In genomic region chr16:46649571-46649970, GRCh38 we compare ENCODE assay signal across 17 cellular contexts. TPM values are rescaled to one million over a fixed set of nuclear protein-coding genes. Genes with fewer than 3 reads are reported as not detected.
DNase-seq lines count a peak whose midpoint lies in the region; ATAC-seq and TF ChIP-seq lines count a peak whose summit lies in the region.
"Had no signal": no experiment of that assay in that cellular context is flagged by ENCODE, and none has a peak within 500 bp of the region (broad histone marks: within the 10 kb centered on the region; RNA-seq: fewer than 3 reads in every experiment).

No MANE protein-coding gene starts in this region.

- H3K4me3 ChIP-seq in SJCRH30 = peak overlapping the region; percentile 51
- H3K4me3 ChIP-seq in fibroblast of lung (replicated peaks in 1 of 4; ENCODE audit: control extremely low read depth in 1 of 4, insufficient read depth in 1 of 4, low read depth in 3 of 4, low read length in 4 of 4) = peak overlapping the region; percentile 41 to 51 (median 44)
- peak overlapping the region; percentile 30 to 36 for H3K4me3 ChIP-seq in muscle layer of duodenum (ENCODE audit: low read depth in 1 of 2, low read length in 2 of 2)
- peak overlapping the region; percentile 27 for H3K4me3 ChIP-seq in thoracic aorta
- H3K4me3 ChIP-seq: BLaER1 had no signal

- no peak overlapping the region for H3K27ac Mint-ChIP-seq in stimulated activated naive B cell treated with anti-CD40 and anti-IgM and Interleukin-4, amounts not matched to agents 10 μg/mL and 1 μg/mL and 100 μg/mL, for 72 hours
- H3K27ac Mint-ChIP-seq: T-cell had no signal

- H3K27me3 ChIP-seq in SJCRH30 (no peaks in the 10 kb centered on the region), fibroblast of lung (ENCODE audit: control insufficient read depth, insufficient read depth, low read length) (no peaks in the 10 kb centered on the region), muscle layer of duodenum (ENCODE audit: low read depth, low read length) (no peaks in the 10 kb centered on the region), thoracic aorta (replicated peaks; ENCODE audit: insufficient read depth) (no peaks in the 10 kb centered on the region)
- H3K27me3 ChIP-seq: BLaER1 had no signal

- no peak overlapping the region for H3K4me3 Mint-ChIP-seq in stimulated activated naive B cell treated with anti-CD40 and anti-IgM and Interleukin-4, amounts not matched to agents 10 μg/mL and 1 μg/mL and 100 μg/mL, for 72 hours
- H3K4me3 Mint-ChIP-seq: T-cell had no signal

- H4K20me1 ChIP-seq in fibroblast of lung (ENCODE audit: control insufficient read depth, extremely low read depth, insufficient read depth, low read length) = no peaks in the 10 kb centered on the region
- H4K20me1 ChIP-seq: BLaER1 had no signal

- H3K9me3 ChIP-seq in SJCRH30 (replicated peaks) = 0 out of 2 replicates have a peak, but pooled peaks cover 3% of the 10 kb centered on the region
- no peaks in the 10 kb centered on the region for H3K9me3 ChIP-seq in fibroblast of lung (ENCODE audit: control insufficient read depth, insufficient read depth, low read depth, low read length)
- H3K9me3 ChIP-seq in muscle layer of duodenum (ENCODE audit: control insufficient read depth in 1 of 2, low read length in 2 of 2) = peaks cover 0 to 1% of the 10 kb centered on the region in 2 donors
- peaks cover 2% of the 10 kb centered on the region for H3K9me3 ChIP-seq in thoracic aorta

- DNase-seq in SJCRH30 (peak; percentile 75 to 81), fibroblast of lung (ENCODE audit: low read depth in 2 of 2) (peak; percentile 72 to 82), thoracic aorta (ENCODE audit: low spot score) (no peak)
- DNase-seq in stimulated activated naive B cell treated with anti-CD40 and anti-IgM and Interleukin-4, amounts not matched to agents 10 μg/mL and 1 μg/mL and 100 μg/mL, for 72 hours = no peak
- DNase-seq: activated CD8-positive, alpha-beta memory T cell treated with anti-CD3 and anti-CD28 coated beads, Interleukin-2, amount 50 U/mL, for 4 hours; activated naive CD4-positive, alpha-beta T cell treated with anti-CD3 and anti-CD28 coated beads, Interleukin-2, amount 50 U/mL, for 16 hours; central memory CD4-positive, alpha-beta T cell; hippocampal formation; NCI-H1092; NCI-H446; PC-3; T-cell had no signal

- peak overlapping the region; percentile 94 for H3K4me2 ChIP-seq in fibroblast of lung (ENCODE audit: extremely low read depth, insufficient read depth, low read length)
- H3K4me2 ChIP-seq: BLaER1 had no signal

- peak overlapping the region; percentile 23 for H3K9ac ChIP-seq in fibroblast of lung (ENCODE audit: insufficient read depth, low read length)
- H3K9ac ChIP-seq: BLaER1 had no signal

- peaks cover 6 to 8% of the 10 kb centered on the region in 2 donors for H3K9me3 Mint-ChIP-seq in stimulated activated naive B cell treated with anti-CD40 and anti-IgM and Interleukin-4, amounts not matched to agents 10 μg/mL and 1 μg/mL and 100 μg/mL, for 72 hours

- H3K4me1 Mint-ChIP-seq in stimulated activated naive B cell treated with anti-CD40 and anti-IgM and Interleukin-4, amounts not matched to agents 10 μg/mL and 1 μg/mL and 100 μg/mL, for 72 hours = no peaks in the 10 kb centered on the region
- H3K4me1 Mint-ChIP-seq: T-cell had no signal

- peaks cover 32 to 48% of the 10 kb centered on the region in 2 donors for H3K36me3 Mint-ChIP-seq in stimulated activated naive B cell treated with anti-CD40 and anti-IgM and Interleukin-4, amounts not matched to agents 10 μg/mL and 1 μg/mL and 100 μg/mL, for 72 hours

- H3K4me1 ChIP-seq in SJCRH30 (peaks cover 26% of the 10 kb centered on the region), fibroblast of lung (ENCODE audit: control insufficient read depth, extremely low read depth, insufficient read depth, low read length) (peaks cover 7% of the 10 kb centered on the region), muscle layer of duodenum (ENCODE audit: control insufficient read depth in 1 of 2, insufficient read depth in 2 of 2, low read length in 2 of 2) (no peaks in the 10 kb centered on the region), thoracic aorta (ENCODE audit: control insufficient read depth in 1 of 2, low read depth in 2 of 2) (no peaks in the 10 kb centered on the region)
- H3K4me1 ChIP-seq: BLaER1 had no signal

- peak overlapping the region; percentile 99 for H3K27ac ChIP-seq in SJCRH30
- peak overlapping the region; percentile 89 for H3K27ac ChIP-seq in fibroblast of lung (ENCODE audit: insufficient read depth, low read length)
- H3K27ac ChIP-seq in muscle layer of duodenum (ENCODE audit: low read length) = peak overlapping the region; percentile 75
- H3K27ac ChIP-seq in thoracic aorta = no peak overlapping the region
- H3K27ac ChIP-seq: BLaER1 had no signal

- H3K27me3 Mint-ChIP-seq in stimulated activated naive B cell treated with anti-CD40 and anti-IgM and Interleukin-4, amounts not matched to agents 10 μg/mL and 1 μg/mL and 100 μg/mL, for 72 hours = no peaks in the 10 kb centered on the region
- H3K27me3 Mint-ChIP-seq: T-cell had no signal

- peak overlapping the region; percentile 72 for H2AFZ ChIP-seq in fibroblast of lung (ENCODE audit: low read length)

- H3K36me3 ChIP-seq in SJCRH30 = no peaks in the 10 kb centered on the region
- H3K36me3 ChIP-seq in fibroblast of lung (ENCODE audit: control insufficient read depth, insufficient read depth, low read length) = no peaks in the 10 kb centered on the region
- H3K36me3 ChIP-seq in muscle layer of duodenum (ENCODE audit: control insufficient read depth in 1 of 2, insufficient read depth in 2 of 2, low read length in 2 of 2) = no peaks in the 10 kb centered on the region
- H3K36me3 ChIP-seq in thoracic aorta = no peaks in the 10 kb centered on the region

- H3K79me2 ChIP-seq in fibroblast of lung (ENCODE audit: control insufficient read depth, insufficient read depth, low read length) = no peaks in the 10 kb centered on the region

- no peak for TF ChIP-seq CTCF in fibroblast of lung (conservative IDR thresholded peaks at IDR 0.05 in 1 of 2, IDR thresholded peaks at IDR 0.05 in 1 of 2; ENCODE audit: low read depth in 1 of 2, low read length in 2 of 2)
- TF ChIP-seq CTCF in thoracic aorta (IDR thresholded peaks at IDR 0.05) = no peak

- ATAC-seq in thoracic aorta (ENCODE audit: insufficient number of reproducible peaks, low FRiP score, low read depth) = no peak
- ATAC-seq in HG03521 (IDR thresholded peaks at IDR 0.05; ENCODE audit: unreplicated experiment) = no peak
- no peak for ATAC-seq in stimulated activated naive B cell treated with anti-CD40 and anti-IgM and Interleukin-4, amounts not matched to agents 10 μg/mL and 1 μg/mL and 100 μg/mL, for 72 hours (replicated peaks)
- no peak for ATAC-seq in GM21528 (IDR thresholded peaks at IDR 0.05; ENCODE audit: low FRiP score, unreplicated experiment)
- no peak for ATAC-seq in HG02840 (IDR thresholded peaks at IDR 0.05; ENCODE audit: low FRiP score, unreplicated experiment)
- ATAC-seq: PC-3, T-cell had no signal

RNA-seq across cellular contexts. Expression of gene SHCBP1, which starts 28.4 kb away (rescaled TPM):
- total RNA-seq in SJCRH30 (2014; rRNA removed; shearing (Covaris generic)) = 47.0 and 52.1 TPM in 2 replicates
- 1.3 and 7.3 TPM in 2 replicates for total RNA-seq in fibroblast of lung
- 13.0 and 52.0 TPM in 2 replicates for polyA plus RNA-seq in fibroblast of lung
- polyA plus RNA-seq in fibroblast of lung (2012) = 8.6 and 37.7 TPM in 2 replicates
- polyA minus RNA-seq in fibroblast of lung (ENCODE audit: low replicate concordance) = 9.5 and 28.9 TPM in 2 replicates
- under 1 TPM; 0.49 to 0.54 TPM for total RNA-seq in thoracic aorta

RNA-seq across cellular contexts. Expression of gene VPS35, which starts 39.4 kb away (rescaled TPM):
- 97.8 and 99.8 TPM in 2 replicates for total RNA-seq in SJCRH30 (2014; rRNA removed; shearing (Covaris generic))
- 92.3 and 93.5 TPM in 2 replicates for total RNA-seq in fibroblast of lung
- polyA plus RNA-seq in fibroblast of lung = 69.1 and 77.2 TPM in 2 replicates
- 74.3 and 74.7 TPM in 2 replicates for polyA plus RNA-seq in fibroblast of lung (2012)
- 9.0 and 18.1 TPM in 2 replicates for polyA minus RNA-seq in fibroblast of lung (ENCODE audit: low replicate concordance)
- 10 to 100 TPM; 32.9 to 69.9 TPM for total RNA-seq in thoracic aorta

RNA-seq across cellular contexts. Expression of gene ORC6, which starts 39.9 kb away (rescaled TPM):
- 75.4 and 77.1 TPM in 2 replicates for total RNA-seq in SJCRH30 (2014; rRNA removed; shearing (Covaris generic))
- total RNA-seq in fibroblast of lung (1.3 and 5.0 TPM in 2 replicates), thoracic aorta (10 to 100 TPM in 1 of 2 donors, 1 to 10 TPM in 1; 2.0 to 14.8 TPM)
- 9.5 and 18.9 TPM in 2 replicates for polyA plus RNA-seq in fibroblast of lung
- polyA plus RNA-seq in fibroblast of lung (2012) = 6.8 and 15.7 TPM in 2 replicates
- polyA minus RNA-seq in fibroblast of lung (ENCODE audit: low replicate concordance) = 1.8 and 5.9 TPM in 2 replicates

Comparison
In these comparisons a context has a peak if more than half of its experiments do, and no peak if none do; other contexts are left out.
1. DNase-seq: peak in SJCRH30 (2 of 2) and fibroblast of lung (2 of 2); none in thoracic aorta (single experiment) and stimulated activated naive B cell treated with anti-CD40 and anti-IgM and Interleukin-4, amounts not matched to agents 10 μg/mL and 1 μg/mL and 100 μg/mL, for 72 hours (single experiment).
2. H3K27ac ChIP-seq: peak in SJCRH30 (single experiment), fibroblast of lung (single experiment) and muscle layer of duodenum (single experiment); none in thoracic aorta (0 of 2).
3. Peak in every context shown above with its lines, with median percentiles within 50 percentile points of each other: H3K4me3 ChIP-seq.